ENCODE assay signal across 1 cellular context in the genomic region with DNA sequence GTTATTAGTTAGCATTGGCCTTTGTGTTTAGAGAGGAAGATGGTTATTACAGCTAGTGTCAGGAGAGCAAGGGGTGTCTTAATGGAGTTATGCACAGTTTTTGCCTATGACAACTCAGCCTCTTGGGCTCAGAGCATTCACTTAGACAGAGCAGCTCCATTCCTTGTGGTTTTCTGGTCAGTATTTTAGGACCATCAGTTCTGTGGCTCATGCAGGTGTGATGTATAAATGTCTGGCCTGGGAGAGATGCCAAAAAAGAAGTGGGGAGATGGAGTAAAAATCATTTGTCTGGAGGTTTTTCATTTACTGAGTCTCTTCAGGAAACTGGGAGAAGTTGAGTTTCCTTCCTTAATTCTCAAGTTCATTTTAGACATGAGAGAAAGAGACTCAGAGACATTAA.
TF ChIP-seq lines count a peak whose summit lies in the region.

No MANE protein-coding gene starts in this region.

TF ChIP-seq in IMR-90, 13 proteins besides CTCF, POLR2A, EP300 and RAD21:
- TF ChIP-seq FOS (IDR thresholded peaks at IDR 0.05; ENCODE audit: low read depth, low read length) (no peak), RCOR1 (IDR thresholded peaks at IDR 0.05; ENCODE audit: insufficient replicate concordance, low read length) (no peak), SMC3 (IDR thresholded peaks at IDR 0.05; ENCODE audit: low read depth, low read length) (no peak), RFX5 (IDR thresholded peaks at IDR 0.05; ENCODE audit: low read depth, low read length) (no peak), CHD1 (IDR thresholded peaks at IDR 0.05; ENCODE audit: low read depth, low read length) (no peak), BHLHE40 (IDR thresholded peaks at IDR 0.05; ENCODE audit: low read depth, low read length) (no peak), MAZ (IDR thresholded peaks at IDR 0.05; ENCODE audit: borderline replicate concordance, low read depth, low read length) (no peak), NFE2L2 (IDR thresholded peaks at IDR 0.05; ENCODE audit: low read depth, low read length) (no peak), CEBPB (IDR thresholded peaks at IDR 0.05; ENCODE audit: low read depth, low read length) (no peak), MAFK (IDR thresholded peaks at IDR 0.05; ENCODE audit: low read depth, low read length) (no peak), MXI1 (IDR thresholded peaks at IDR 0.05; ENCODE audit: borderline replicate concordance, low read depth, low read length) (no peak)
- TF ChIP-seq, protein P1, sequence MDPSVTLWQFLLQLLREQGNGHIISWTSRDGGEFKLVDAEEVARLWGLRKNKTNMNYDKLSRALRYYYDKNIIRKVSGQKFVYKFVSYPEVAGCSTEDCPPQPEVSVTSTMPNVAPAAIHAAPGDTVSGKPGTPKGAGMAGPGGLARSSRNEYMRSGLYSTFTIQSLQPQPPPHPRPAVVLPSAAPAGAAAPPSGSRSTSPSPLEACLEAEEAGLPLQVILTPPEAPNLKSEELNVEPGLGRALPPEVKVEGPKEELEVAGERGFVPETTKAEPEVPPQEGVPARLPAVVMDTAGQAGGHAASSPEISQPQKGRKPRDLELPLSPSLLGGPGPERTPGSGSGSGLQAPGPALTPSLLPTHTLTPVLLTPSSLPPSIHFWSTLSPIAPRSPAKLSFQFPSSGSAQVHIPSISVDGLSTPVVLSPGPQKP (IDR thresholded peaks at IDR 0.05; ENCODE audit: borderline replicate concordance, low read depth, low read length), result no peak
- TF ChIP-seq, protein P2, sequence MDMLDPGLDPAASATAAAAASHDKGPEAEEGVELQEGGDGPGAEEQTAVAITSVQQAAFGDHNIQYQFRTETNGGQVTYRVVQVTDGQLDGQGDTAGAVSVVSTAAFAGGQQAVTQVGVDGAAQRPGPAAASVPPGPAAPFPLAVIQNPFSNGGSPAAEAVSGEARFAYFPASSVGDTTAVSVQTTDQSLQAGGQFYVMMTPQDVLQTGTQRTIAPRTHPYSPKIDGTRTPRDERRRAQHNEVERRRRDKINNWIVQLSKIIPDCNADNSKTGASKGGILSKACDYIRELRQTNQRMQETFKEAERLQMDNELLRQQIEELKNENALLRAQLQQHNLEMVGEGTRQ (IDR thresholded peaks at IDR 0.05; ENCODE audit: low read depth, low read length), result no peak
